Comparison of ENCODE assay signal across 12 cellular contexts in genomic region chrX:68808686-68809357, GRCh38. TPM values are rescaled to one million over a fixed set of nuclear protein-coding genes. Genes with fewer than 3 reads are reported as not detected.
DNase-seq lines count a peak whose midpoint lies in the region; ATAC-seq and TF ChIP-seq lines count a peak whose summit lies in the region.
"Had no signal": no experiment of that assay in that cellular context is flagged by ENCODE, and none has a peak within 500 bp of the region (broad histone marks: within the 10 kb centered on the region; RNA-seq: fewer than 3 reads in every experiment).

No MANE protein-coding gene starts in this region.

- TF ChIP-seq CTCF in NB4 (IDR thresholded peaks at IDR 0.05; ENCODE audit: low read depth, low read length) (peak; percentile 16), colonic mucosa (IDR thresholded peaks at IDR 0.05) (peak; percentile 11)

- H3K9me3 ChIP-seq in colonic mucosa, result no peaks in the 10 kb centered on the region
- H3K9me3 ChIP-seq in mesenchymal stem cell (ENCODE audit: control insufficient read depth, low read length), result peaks cover 18% of the 10 kb centered on the region

- no peak overlapping the region for H2BK120ac ChIP-seq in mesenchymal stem cell (ENCODE audit: low read depth, low read length)

- H3K27me3 ChIP-seq in colonic mucosa (no peaks in the 10 kb centered on the region), mesenchymal stem cell (ENCODE audit: control insufficient read depth in 1 of 2, insufficient read depth in 1 of 2, low read length in 2 of 2) (peaks cover 0 to 66% of the 10 kb centered on the region in 2 experiments)

- no peak overlapping the region for H3K27ac ChIP-seq in colonic mucosa
- H3K27ac ChIP-seq in mesenchymal stem cell (ENCODE audit: low read length, poor library complexity, severe bottlenecking), result no peak overlapping the region
- H3K27ac ChIP-seq: HL-60, stomach had no signal

- intact Hi-C loops in colonic mucosa (cut with DNase I), result loop anchor here (5.0 to 10.0 kb wide), 2 partner anchors 77 to 294 kb away; no protein-coding TSS in a partner anchor

- peak; percentile 74 for DNase-seq in ELF-1 (ENCODE audit: low read depth, low spot score)
- DNase-seq in NB4 (ENCODE audit: low read depth), result peak; percentile 33
- DNase-seq in colonic mucosa, result no peak
- peak; percentile 2 for DNase-seq in mesenchymal stem cell
- no peak for DNase-seq in T-helper 9 cell
- no peak for DNase-seq in activated CD4-positive, CD25-positive, alpha-beta regulatory T cell treated with anti-CD3 and anti-CD28 coated beads, Interleukin-2, amount 50 U/mL, for 72 hours
- no peak for DNase-seq in activated CD8-positive, alpha-beta memory T cell treated with anti-CD3 and anti-CD28 coated beads, Interleukin-2, amount 50 U/mL, for 48 hours
- DNase-seq: activated CD8-positive, alpha-beta T cell treated with anti-CD3 and anti-CD28 coated beads for 36 hours; small intestine; stomach had no signal

- TF ChIP-seq POLR2A in NB4 (IDR thresholded peaks at IDR 0.05; ENCODE audit: extremely low read depth, insufficient read length), result no peak

- H2AK5ac ChIP-seq in mesenchymal stem cell (ENCODE audit: low read length, severe bottlenecking), result no peak overlapping the region

- 74% methylated on average over 6 of the region's 6 CpGs for WGBS in mesenchymal stem cell

- H3K9ac ChIP-seq in colonic mucosa (ENCODE audit: low read depth in 2 of 2, low read length in 2 of 2) (no peak overlapping the region), mesenchymal stem cell (ENCODE audit: low read length) (no peak overlapping the region)

- H3K4me1 ChIP-seq in colonic mucosa (no peaks in the 10 kb centered on the region), mesenchymal stem cell (ENCODE audit: control insufficient read depth, insufficient read depth, low read depth, low read length) (no peaks in the 10 kb centered on the region)
- H3K4me1 ChIP-seq: stomach had no signal

- no peak overlapping the region for H3K18ac ChIP-seq in mesenchymal stem cell (ENCODE audit: low read depth in 1 of 2, low read length in 2 of 2)

- no peak overlapping the region for H4K91ac ChIP-seq in mesenchymal stem cell (ENCODE audit: low read length)

- no peak overlapping the region for H3K14ac ChIP-seq in mesenchymal stem cell (ENCODE audit: low read length in 2 of 2)

- no peak overlapping the region for H2BK15ac ChIP-seq in mesenchymal stem cell (ENCODE audit: low read depth, poor library complexity, severe bottlenecking)

- no peak overlapping the region for H2AFZ ChIP-seq in mesenchymal stem cell (ENCODE audit: low read depth, low read length)

- ATAC-seq in HG03521 (IDR thresholded peaks at IDR 0.05; ENCODE audit: unreplicated experiment), result no peak
- ATAC-seq: activated CD8-positive, alpha-beta T cell treated with anti-CD3 and anti-CD28 coated beads for 36 hours had no signal

- H2BK5ac ChIP-seq in mesenchymal stem cell (ENCODE audit: low read depth, low read length, poor library complexity, severe bottlenecking), result no peak overlapping the region

- H3K79me1 ChIP-seq in mesenchymal stem cell (replicated peaks; ENCODE audit: low read length, poor library complexity, severe bottlenecking), result no peaks in the 10 kb centered on the region

- H3K4ac ChIP-seq in mesenchymal stem cell (ENCODE audit: low read depth in 1 of 2, low read length in 2 of 2), result no peak overlapping the region

- no peak overlapping the region for H2BK12ac ChIP-seq in mesenchymal stem cell (ENCODE audit: low read length in 2 of 2)

- H3K4me2 ChIP-seq in mesenchymal stem cell (ENCODE audit: low read length, poor library complexity, severe bottlenecking), result no peak overlapping the region

- H3K36me3 ChIP-seq in colonic mucosa, result no peaks in the 10 kb centered on the region
- H3K36me3 ChIP-seq in mesenchymal stem cell (ENCODE audit: control insufficient read depth in 1 of 2, insufficient read depth in 2 of 2, low read depth in 1 of 2, low read length in 2 of 2), result no peaks in the 10 kb centered on the region
- H3K36me3 ChIP-seq: stomach had no signal

- H3K4me3 ChIP-seq in NB4 (ENCODE audit: low read depth, low read length) (no peak overlapping the region), colonic mucosa (no peak overlapping the region), mesenchymal stem cell (ENCODE audit: insufficient read depth in 1 of 2, low read depth in 1 of 2, low read length in 2 of 2) (no peak overlapping the region)
- H3K4me3 ChIP-seq: stomach had no signal

- H4K8ac ChIP-seq in mesenchymal stem cell (ENCODE audit: low read length), result no peak overlapping the region

- no peak overlapping the region for H3K23ac ChIP-seq in mesenchymal stem cell (ENCODE audit: low read length in 2 of 2)

RNA-seq across cellular contexts. Expression of gene EFNB1, which starts 20.0 kb away (rescaled TPM):
- total RNA-seq in colonic mucosa, result 10 to 100 TPM; 77.9 to 92.2 TPM
- polyA plus RNA-seq in mesenchymal stem cell (2013, experiment 1 of 2), result 20.0 TPM
- 19.2 TPM for polyA plus RNA-seq in mesenchymal stem cell (2013, experiment 2 of 2)

Comparison
In these comparisons a context has a peak if more than half of its experiments do, and no peak if none do; other contexts are left out.
1. DNase-seq: peak in ELF-1 (single experiment), NB4 (single experiment) and mesenchymal stem cell (single experiment); none in colonic mucosa (single experiment), T-helper 9 cell (single experiment), activated CD4-positive, CD25-positive, alpha-beta regulatory T cell treated with anti-CD3 and anti-CD28 coated beads, Interleukin-2, amount 50 U/mL, for 72 hours (single experiment) and activated CD8-positive, alpha-beta memory T cell treated with anti-CD3 and anti-CD28 coated beads, Interleukin-2, amount 50 U/mL, for 48 hours (single experiment).